ENCODE assay signal across 8 cellular contexts in genomic region chr15:85543741-85544155, GRCh38.
DNase-seq lines count a peak whose midpoint lies in the region; ATAC-seq and TF ChIP-seq lines count a peak whose summit lies in the region.

No MANE protein-coding gene starts in this region.

- intact Hi-C loops in ovary (cut with DNase I), result no loop called here

- no peaks in the 10 kb centered on the region for H3K9me3 ChIP-seq in ovary

- TF ChIP-seq CTCF in VCaP (conservative IDR thresholded peaks at IDR 0.05) (peak; percentile 53), epithelial cell of esophagus (IDR thresholded peaks at IDR 0.05; ENCODE audit: insufficient read depth, low read depth, low read length, missing control alignments) (no peak), ovary (IDR thresholded peaks at IDR 0.05) (peak; percentile 20 to 49 (median 27))

- no peaks in the 10 kb centered on the region for H3K27me3 ChIP-seq in ovary

- WGBS in ovary, 3 donors, result 4 to 30% (median 9%) methylated on average over 15 of the region's 15 CpGs

- H3K4me1 ChIP-seq in ovary (ENCODE audit: insufficient read depth), result no peaks in the 10 kb centered on the region

- H3K27ac ChIP-seq in VCaP (peak overlapping the region; percentile 99), ovary (no peak overlapping the region)

- TF ChIP-seq POLR2A in ovary (IDR thresholded peaks at IDR 0.05), result no peak

- ATAC-seq in GM21723 (IDR thresholded peaks at IDR 0.05; ENCODE audit: unreplicated experiment) (no peak), GM19463 (IDR thresholded peaks at IDR 0.05; ENCODE audit: unreplicated experiment) (no peak), HG03378 (IDR thresholded peaks at IDR 0.05; ENCODE audit: unreplicated experiment) (no peak)

- no peak overlapping the region for H3K4me3 ChIP-seq in epithelial cell of esophagus (ENCODE audit: low read length)
- no peak overlapping the region for H3K4me3 ChIP-seq in ovary

- no peak for TF ChIP-seq EP300 in ovary (IDR thresholded peaks at IDR 0.05)

- H3K36me3 ChIP-seq in ovary, result no peaks in the 10 kb centered on the region

- peak; percentile 38 for DNase-seq in NCI-H1436 treated with DMSO at 0.1 percent for 48 hours (lab: John Stamatoyannopoulos, UW)
- peak; percentile 28 for DNase-seq in epithelial cell of esophagus (ENCODE audit: low read depth)
- peak; percentile 66 to 77 (median 73) for DNase-seq in ovary
- no peak for DNase-seq in GOT3 (lab: John Stamatoyannopoulos, UW)
